In genomic region chr10:124696446-124697392, GRCh38 we compare ENCODE assay signal across 8 cellular contexts. TPM values are rescaled to one million over a fixed set of nuclear protein-coding genes. Genes with fewer than 3 reads are reported as not detected.
DNase-seq lines count a peak whose midpoint lies in the region; ATAC-seq and TF ChIP-seq lines count a peak whose summit lies in the region.

No MANE protein-coding gene starts in this region.

- H3K4me3 Mint-ChIP-seq in Caco-2 (ENCODE audit: unreplicated experiment) (no peak overlapping the region), MCF 10A (ENCODE audit: unreplicated experiment) (no peak overlapping the region)

- no peaks in the 10 kb centered on the region for H3K27me3 ChIP-seq in Caco-2 (replicated peaks; ENCODE audit: control insufficient read depth, insufficient read depth, low read length)
- H3K27me3 ChIP-seq in colonic mucosa = no peaks in the 10 kb centered on the region
- no peaks in the 10 kb centered on the region for H3K27me3 ChIP-seq in thymus (ENCODE audit: control insufficient read depth, insufficient read depth)

- no peaks in the 10 kb centered on the region for H3K9me3 Mint-ChIP-seq in Caco-2 (ENCODE audit: unreplicated experiment)
- no peaks in the 10 kb centered on the region for H3K9me3 Mint-ChIP-seq in MCF 10A (ENCODE audit: unreplicated experiment)

- no TSS peak for BruUV-seq in Caco-2 (replicated peaks; lab: Mats Ljungman, UMichigan)
- BruUV-seq in MCF 10A (replicated peaks; lab: Mats Ljungman, UMichigan) = no TSS peak

- H3K9me3 ChIP-seq in Caco-2 (no peaks in the 10 kb centered on the region), colonic mucosa (no peaks in the 10 kb centered on the region), thymus (ENCODE audit: control insufficient read depth) (no peaks in the 10 kb centered on the region)

- H3K4me1 Mint-ChIP-seq in Caco-2 (ENCODE audit: low read depth, unreplicated experiment) (no peaks in the 10 kb centered on the region), MCF 10A (ENCODE audit: insufficient read depth, unreplicated experiment) (no peaks in the 10 kb centered on the region)

- H3K27ac Mint-ChIP-seq in Caco-2 (ENCODE audit: unreplicated experiment) (peak overlapping the region; percentile 24), MCF 10A (ENCODE audit: low read depth, unreplicated experiment) (no peak overlapping the region)

- H3K4me1 ChIP-seq in Caco-2 = peaks cover 5% of the 10 kb centered on the region; the same call in 1 of the 2 replicates
- H3K4me1 ChIP-seq in colonic mucosa = peaks cover 4% of the 10 kb centered on the region
- peaks cover 50% of the 10 kb centered on the region for H3K4me1 ChIP-seq in thymus (ENCODE audit: control insufficient read depth, insufficient read depth, low read length)

- in situ Hi-C loops in ACHN (cut with HindIII; ENCODE audit: low pct_ligation_motif_present, low pct_unique_long_range_greater_than_20kb, low sequenced_read_pairs) = no loop called here

- H3K36me3 Mint-ChIP-seq in Caco-2 (ENCODE audit: insufficient read depth, unreplicated experiment) = no peaks in the 10 kb centered on the region
- H3K36me3 Mint-ChIP-seq in MCF 10A (ENCODE audit: insufficient read depth, unreplicated experiment) = peaks cover 50% of the 10 kb centered on the region

- H3K27me3 Mint-ChIP-seq in Caco-2 (ENCODE audit: insufficient read depth, unreplicated experiment) (no peaks in the 10 kb centered on the region), MCF 10A (ENCODE audit: insufficient read depth, unreplicated experiment) (no peaks in the 10 kb centered on the region)

- no peak for DNase-seq in Caco-2
- no peak for DNase-seq in colonic mucosa
- DNase-seq in DMS79 (lab: John Stamatoyannopoulos, UW) = no peak
- no peak for DNase-seq in ACHN
- DNase-seq in MCF 10A (ENCODE audit: unreplicated experiment) = no peak

- no peak overlapping the region for H3K4me3 ChIP-seq in Caco-2 (ENCODE audit: low read depth, low read length)
- no peak overlapping the region for H3K4me3 ChIP-seq in colonic mucosa
- no peak overlapping the region for H3K4me3 ChIP-seq in thymus (ENCODE audit: low read length)

- POLR2A ChIA-PET in Caco-2 (lab: Charles Lee) (no interaction called here), MCF 10A (lab: Yijun Ruan, JAX) (no interaction called here)

- H3K27ac ChIP-seq in colonic mucosa (peak overlapping the region; percentile 60), thymus (ENCODE audit: low read depth) (peak overlapping the region; percentile 80)

- intact Hi-C loops in Caco-2 (cut with micrococcal nuclease; ENCODE audit: unreplicated experiment) (no loop called here), colonic mucosa (cut with DNase I) (no loop called here), MCF 10A (cut with micrococcal nuclease) (no loop called here)

- TF ChIP-seq CTCF in Caco-2 (IDR thresholded peaks at IDR 0.05; ENCODE audit: insufficient read depth in 1 of 2, low read depth in 1 of 2, low read length in 1 of 2, severe bottlenecking in 1 of 2, unreplicated experiment in 1 of 2) (no peak), colonic mucosa (IDR thresholded peaks at IDR 0.05) (no peak), MCF 10A (IDR thresholded peaks at IDR 0.05; ENCODE audit: unreplicated experiment) (no peak)

- WGBS in thymus = 74% methylated on average over 19 of the region's 19 CpGs

- CTCF ChIA-PET in Caco-2 (lab: Charles Lee) (interaction anchor here (1.1 kb wide), 1 partner anchor 69 kb away, joined by 3 read pairs; no protein-coding TSS in a partner anchor), MCF 10A (lab: Yijun Ruan, JAX) (interaction anchor here (0.6 to 1.1 kb wide), 5 partner anchors 22 to 723 kb away, joined by 3 read pairs; no protein-coding TSS in a partner anchor)

- H3K36me3 ChIP-seq in Caco-2 (ENCODE audit: control insufficient read depth, insufficient read depth, low read length) = no peaks in the 10 kb centered on the region; the same call in 1 of the 2 replicates
- peaks cover 9% of the 10 kb centered on the region for H3K36me3 ChIP-seq in colonic mucosa
- peaks cover 72% of the 10 kb centered on the region for H3K36me3 ChIP-seq in thymus (ENCODE audit: control insufficient read depth, insufficient read depth)

- H3K9ac ChIP-seq in colonic mucosa (ENCODE audit: low read depth in 2 of 2, low read length in 2 of 2) = peak overlapping the region in 1 of 2 donors; percentile 37

- ATAC-seq in GM19395 (IDR thresholded peaks at IDR 0.05; ENCODE audit: unreplicated experiment) = peak; percentile 86
- ATAC-seq in HG03378 (IDR thresholded peaks at IDR 0.05; ENCODE audit: unreplicated experiment) = peak; percentile 72

RNA-seq across cellular contexts. Expression of gene FAM53B, which starts 47.5 kb away (rescaled TPM):
- total RNA-seq in Caco-2 (2022) (13.6 and 13.7 TPM in 2 replicates), colonic mucosa (10 to 100 TPM; 43.3 to 45.2 TPM), MCF 10A (2022) (12.9 and 14.9 TPM in 2 replicates)
- polyA plus RNA-seq in thymus = 46.2 TPM
